1 cellular context compared by ENCODE assay signal in the genomic region with DNA sequence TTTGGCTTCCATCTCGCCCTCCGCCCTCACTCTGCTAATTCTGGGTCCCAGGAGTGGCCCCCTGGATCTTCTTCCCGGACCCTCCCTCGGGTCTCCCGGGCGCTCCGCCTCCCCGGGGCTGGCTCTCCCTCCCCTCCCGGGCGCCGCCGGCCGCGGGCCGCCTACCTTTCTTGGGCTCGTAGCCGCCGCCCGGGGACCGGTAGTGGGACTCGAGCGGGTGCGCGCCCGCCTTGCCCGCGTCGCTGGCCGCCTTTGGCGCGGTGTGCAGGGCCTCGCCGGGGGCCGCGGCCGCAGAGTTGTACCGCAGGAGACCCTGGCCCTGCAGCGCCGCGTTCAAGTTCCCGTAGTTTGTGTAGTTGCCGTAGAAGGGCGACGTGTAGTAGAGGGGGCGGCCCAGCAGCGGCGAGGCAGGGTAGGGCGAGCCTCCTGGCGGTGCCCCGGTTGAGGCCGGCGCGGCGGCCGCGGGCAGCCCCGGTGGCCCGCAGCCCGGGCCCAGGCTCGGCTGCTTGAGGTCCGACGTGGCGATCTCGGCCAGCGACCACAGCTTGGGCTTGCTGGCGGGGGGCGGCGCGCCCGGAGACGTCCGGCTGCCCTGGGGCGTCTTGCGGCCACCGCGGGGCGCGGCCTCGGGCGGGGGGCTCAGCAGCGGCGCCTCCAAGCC.
TF ChIP-seq lines count a peak whose summit lies in the region.

No MANE protein-coding gene starts in this region.

TF ChIP-seq in GM23338, 12 proteins besides CTCF, POLR2A, EP300 and RAD21 (continued from another document):
- TF ChIP-seq, protein P1, sequence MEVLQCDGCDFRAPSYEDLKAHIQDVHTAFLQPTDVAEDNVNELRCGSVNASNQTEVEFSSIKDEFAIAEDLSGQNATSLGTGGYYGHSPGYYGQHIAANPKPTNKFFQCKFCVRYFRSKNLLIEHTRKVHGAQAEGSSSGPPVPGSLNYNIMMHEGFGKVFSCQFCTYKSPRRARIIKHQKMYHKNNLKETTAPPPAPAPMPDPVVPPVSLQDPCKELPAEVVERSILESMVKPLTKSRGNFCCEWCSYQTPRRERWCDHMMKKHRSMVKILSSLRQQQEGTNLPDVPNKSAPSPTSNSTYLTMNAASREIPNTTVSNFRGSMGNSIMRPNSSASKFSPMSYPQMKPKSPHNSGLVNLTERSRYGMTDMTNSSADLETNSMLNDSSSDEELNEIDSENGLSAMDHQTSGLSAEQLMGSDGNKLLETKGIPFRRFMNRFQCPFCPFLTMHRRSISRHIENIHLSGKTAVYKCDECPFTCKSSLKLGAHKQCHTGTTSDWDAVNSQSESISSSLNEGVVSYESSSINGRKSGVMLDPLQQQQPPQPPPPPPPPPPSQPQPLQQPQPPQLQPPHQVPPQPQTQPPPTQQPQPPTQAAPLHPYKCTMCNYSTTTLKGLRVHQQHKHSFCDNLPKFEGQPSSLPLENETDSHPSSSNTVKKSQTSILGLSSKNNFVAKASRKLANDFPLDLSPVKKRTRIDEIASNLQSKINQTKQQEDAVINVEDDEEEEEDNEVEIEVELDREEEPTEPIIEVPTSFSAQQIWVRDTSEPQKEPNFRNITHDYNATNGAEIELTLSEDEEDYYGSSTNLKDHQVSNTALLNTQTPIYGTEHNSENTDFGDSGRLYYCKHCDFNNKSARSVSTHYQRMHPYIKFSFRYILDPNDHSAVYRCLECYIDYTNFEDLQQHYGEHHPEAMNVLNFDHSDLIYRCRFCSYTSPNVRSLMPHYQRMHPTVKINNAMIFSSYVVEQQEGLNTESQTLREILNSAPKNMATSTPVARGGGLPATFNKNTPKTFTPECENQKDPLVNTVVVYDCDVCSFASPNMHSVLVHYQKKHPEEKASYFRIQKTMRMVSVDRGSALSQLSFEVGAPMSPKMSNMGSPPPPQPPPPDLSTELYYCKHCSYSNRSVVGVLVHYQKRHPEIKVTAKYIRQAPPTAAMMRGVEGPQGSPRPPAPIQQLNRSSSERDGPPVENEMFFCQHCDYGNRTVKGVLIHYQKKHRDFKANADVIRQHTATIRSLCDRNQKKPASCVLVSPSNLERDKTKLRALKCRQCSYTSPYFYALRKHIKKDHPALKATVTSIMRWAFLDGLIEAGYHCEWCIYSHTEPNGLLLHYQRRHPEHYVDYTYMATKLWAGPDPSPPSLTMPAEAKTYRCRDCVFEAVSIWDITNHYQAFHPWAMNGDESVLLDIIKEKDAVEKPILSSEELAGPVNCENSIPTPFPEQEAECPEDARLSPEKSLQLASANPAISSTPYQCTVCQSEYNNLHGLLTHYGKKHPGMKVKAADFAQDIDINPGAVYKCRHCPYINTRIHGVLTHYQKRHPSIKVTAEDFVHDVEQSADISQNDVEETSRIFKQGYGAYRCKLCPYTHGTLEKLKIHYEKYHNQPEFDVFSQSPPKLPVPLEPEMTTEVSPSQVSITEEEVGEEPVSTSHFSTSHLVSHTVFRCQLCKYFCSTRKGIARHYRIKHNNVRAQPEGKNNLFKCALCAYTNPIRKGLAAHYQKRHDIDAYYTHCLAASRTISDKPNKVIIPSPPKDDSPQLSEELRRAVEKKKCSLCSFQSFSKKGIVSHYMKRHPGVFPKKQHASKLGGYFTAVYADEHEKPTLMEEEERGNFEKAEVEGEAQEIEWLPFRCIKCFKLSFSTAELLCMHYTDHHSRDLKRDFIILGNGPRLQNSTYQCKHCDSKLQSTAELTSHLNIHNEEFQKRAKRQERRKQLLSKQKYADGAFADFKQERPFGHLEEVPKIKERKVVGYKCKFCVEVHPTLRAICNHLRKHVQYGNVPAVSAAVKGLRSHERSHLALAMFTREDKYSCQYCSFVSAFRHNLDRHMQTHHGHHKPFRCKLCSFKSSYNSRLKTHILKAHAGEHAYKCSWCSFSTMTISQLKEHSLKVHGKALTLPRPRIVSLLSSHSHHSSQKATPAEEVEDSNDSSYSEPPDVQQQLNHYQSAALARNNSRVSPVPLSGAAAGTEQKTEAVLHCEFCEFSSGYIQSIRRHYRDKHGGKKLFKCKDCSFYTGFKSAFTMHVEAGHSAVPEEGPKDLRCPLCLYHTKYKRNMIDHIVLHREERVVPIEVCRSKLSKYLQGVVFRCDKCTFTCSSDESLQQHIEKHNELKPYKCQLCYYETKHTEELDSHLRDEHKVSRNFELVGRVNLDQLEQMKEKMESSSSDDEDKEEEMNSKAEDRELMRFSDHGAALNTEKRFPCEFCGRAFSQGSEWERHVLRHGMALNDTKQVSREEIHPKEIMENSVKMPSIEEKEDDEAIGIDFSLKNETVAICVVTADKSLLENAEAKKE (CRISPR knock-in tag; IDR thresholded peaks at IDR 0.05), result no peak
- TF ChIP-seq POLR2AphosphoS5 (IDR thresholded peaks at IDR 0.05; ENCODE audit: low read depth), result no peak
